Comparison of ENCODE assay signal across 21 cellular contexts in the genomic region with DNA sequence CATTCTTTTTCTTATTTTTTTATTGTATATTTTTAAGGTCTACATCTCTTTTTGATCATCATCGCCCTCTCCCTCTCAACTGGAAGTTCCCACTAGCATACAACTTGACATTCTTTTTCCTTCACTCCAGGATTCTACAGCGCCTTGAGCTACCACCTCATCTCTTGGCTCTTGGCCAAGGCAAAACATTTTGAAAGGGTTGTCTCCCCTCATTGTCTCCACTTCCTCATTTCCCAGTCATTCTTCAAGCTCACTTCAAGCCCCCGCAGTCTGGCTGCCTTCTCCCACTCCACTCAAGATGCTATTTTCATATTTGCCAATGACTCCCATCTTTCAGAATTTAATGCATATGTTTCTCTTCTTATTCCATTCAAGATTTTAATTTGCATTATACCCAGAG.
"Had no signal": no experiment of that assay in that cellular context is flagged by ENCODE, and none has a peak within 500 bp of the region (broad histone marks: within the 10 kb centered on the region; RNA-seq: fewer than 3 reads in every experiment).

No MANE protein-coding gene starts in this region.

- ATAC-seq: foreskin keratinocyte, left colon, left ventricle myocardium superior, pancreas, right cardiac atrium had no signal

- H3K36me3 ChIP-seq: pancreas had no signal

- H3K4me3 ChIP-seq: hepatocyte, lung, pancreas had no signal

- H3K9me3 ChIP-seq: pancreas had no signal

- H3K27ac ChIP-seq: foreskin keratinocyte, hepatocyte, pancreas had no signal

- H3K4me1 Mint-ChIP-seq: naive B cell, nephron had no signal

- H3K27ac Mint-ChIP-seq: dendritic cell treated with granulocyte-macrophage colony-stimulating factor and Interleukin-4, amounts not matched to agents 40 ng/mL and 50 ng/mL, for 4 days; naive B cell; nephron; progenitor cell of endocrine pancreas; type B pancreatic cell had no signal

- H3K9me3 Mint-ChIP-seq: nephron, type B pancreatic cell had no signal

- H3K36me3 Mint-ChIP-seq: type B pancreatic cell had no signal

- H3K79me2 ChIP-seq: hepatocyte had no signal

- H3K27me3 Mint-ChIP-seq: dendritic cell treated with granulocyte-macrophage colony-stimulating factor and Interleukin-4, amounts not matched to agents 40 ng/mL and 50 ng/mL, for 4 days; progenitor cell of endocrine pancreas had no signal

- H3K4me2 ChIP-seq: hepatocyte had no signal

- FAIRE-seq: pancreas, small intestine, urothelium cell line had no signal

- DNase-seq: erythroblast; head of caudate nucleus; left colon; left ventricle myocardium superior; mesenchymal stem cell; midbrain; naive B cell; occipital lobe; pancreas; right cardiac atrium; small intestine; stimulated activated CD4-positive, alpha-beta T cell treated with anti-CD3 and anti-CD28 coated beads, Interleukin-12 subunit alpha, Interleukin-12 subunit beta, amount 100 ng/mL, for 4 hours; stimulated activated naive CD4-positive, alpha-beta T cell had no signal

- H2AFZ ChIP-seq: hepatocyte had no signal

- H3K27me3 ChIP-seq: foreskin keratinocyte, hepatocyte, pancreas had no signal

- H3K4me1 ChIP-seq: foreskin keratinocyte, pancreas had no signal

- H3K4me3 Mint-ChIP-seq: dendritic cell treated with granulocyte-macrophage colony-stimulating factor and Interleukin-4, amounts not matched to agents 40 ng/mL and 50 ng/mL, for 4 days; naive B cell; nephron; type B pancreatic cell had no signal
